In genomic region chr6:108118359-108118724, GRCh38 we compare ENCODE assay signal across 1 cellular context.
TF ChIP-seq lines count a peak whose summit lies in the region.

No MANE protein-coding gene starts in this region.

TF ChIP-seq in A549, 52 proteins besides CTCF, POLR2A, EP300 and RAD21 (continued from another document):
- TF ChIP-seq REST (IDR thresholded peaks at IDR 0.05) (no peak), NFE2L2 (conservative IDR thresholded peaks at IDR 0.05; ENCODE audit: low read length) (no peak), CBX2 (IDR thresholded peaks at IDR 0.05; ENCODE audit: borderline replicate concordance, low read depth) (no peak), TP53 (CRISPR knock-in tag; IDR thresholded peaks at IDR 0.05) (no peak)
